10 cellular contexts compared by ENCODE assay signal in the genomic region with DNA sequence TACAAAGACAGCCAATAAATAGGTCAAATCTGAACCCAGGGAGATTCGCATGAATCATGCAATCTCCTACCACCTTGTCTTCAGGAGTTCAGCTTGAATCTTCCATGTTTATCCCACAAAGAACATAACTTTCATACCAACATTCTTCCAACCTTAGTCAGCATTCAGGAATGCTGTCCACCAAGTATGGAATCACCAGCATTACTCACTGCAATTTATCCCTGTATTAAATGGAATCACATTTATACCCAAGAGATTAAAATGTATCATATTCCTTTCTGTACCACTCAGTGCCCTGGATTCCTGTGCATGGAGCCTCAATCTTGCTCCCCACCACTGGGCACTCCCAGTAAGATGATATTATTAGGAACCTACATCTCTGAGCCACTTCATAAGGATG.
DNase-seq lines count a peak whose midpoint lies in the region; ATAC-seq, FAIRE-seq and TF ChIP-seq lines count a peak whose summit lies in the region.
"Had no signal": no experiment of that assay in that cellular context is flagged by ENCODE, and none has a peak within 500 bp of the region (broad histone marks: within the 10 kb centered on the region; RNA-seq: fewer than 3 reads in every experiment).

No MANE protein-coding gene starts in this region.

- H3K27me3 Mint-ChIP-seq in Caco-2 (ENCODE audit: insufficient read depth, unreplicated experiment) (no peaks in the 10 kb centered on the region), neural progenitor cell (ENCODE audit: insufficient read depth, low read depth) (peaks cover 5% of the 10 kb centered on the region)
- H3K27me3 Mint-ChIP-seq in CD4-positive, alpha-beta T cell, result peaks cover 4% of the 10 kb centered on the region
- peaks cover 2% of the 10 kb centered on the region for H3K27me3 Mint-ChIP-seq in activated naive CD8-positive, alpha-beta T cell treated with anti-CD3 and anti-CD28 coated beads, Interleukin-2, amount 50 U/mL, for 24 hours

- H3K4me3 Mint-ChIP-seq in Caco-2 (ENCODE audit: unreplicated experiment) (no peak overlapping the region), neural progenitor cell (no peak overlapping the region)
- H3K4me3 Mint-ChIP-seq in CD4-positive, alpha-beta T cell, result no peak overlapping the region
- H3K4me3 Mint-ChIP-seq in activated naive CD8-positive, alpha-beta T cell treated with anti-CD3 and anti-CD28 coated beads, Interleukin-2, amount 50 U/mL, for 24 hours, result no peak overlapping the region

- H3F3A ChIP-seq in neural progenitor cell (ENCODE audit: low read depth), result no peaks in the 10 kb centered on the region

- H3K9me3 ChIP-seq in Caco-2 (no peaks in the 10 kb centered on the region; the same call in 1 of the 2 replicates), esophagus muscularis mucosa (no peaks in the 10 kb centered on the region), neural progenitor cell (ENCODE audit: low read depth) (no peaks in the 10 kb centered on the region)
- no peaks in the 10 kb centered on the region for H3K9me3 ChIP-seq in CD4-positive, alpha-beta T cell (ENCODE audit: control insufficient read depth, low read length)
- H3K9me3 ChIP-seq: vagina had no signal

- no peaks in the 10 kb centered on the region for H3K27me3 ChIP-seq in Caco-2 (replicated peaks; ENCODE audit: control insufficient read depth, insufficient read depth, low read length)
- H3K27me3 ChIP-seq in esophagus muscularis mucosa, result no peaks in the 10 kb centered on the region
- H3K27me3 ChIP-seq in neural progenitor cell, result no peaks in the 10 kb centered on the region
- H3K27me3 ChIP-seq in CD4-positive, alpha-beta T cell (ENCODE audit: control insufficient read depth, insufficient read depth, low read length), result no peaks in the 10 kb centered on the region
- H3K27me3 ChIP-seq: vagina had no signal

- intact Hi-C loops in Caco-2 (cut with micrococcal nuclease; ENCODE audit: unreplicated experiment) (loop anchor here (1.0 kb wide), 1 partner anchor 11 kb away; no protein-coding TSS in a partner anchor), esophagus muscularis mucosa (cut with DNase I) (no loop called here)
- intact Hi-C loops in CD4-positive, alpha-beta T cell (cut with DNase I, micrococcal nuclease), result no loop called here

- H3K27ac ChIP-seq in esophagus muscularis mucosa (replicated peaks in 1 of 4), result peak overlapping the region; percentile 33 to 65 (median 60)
- H3K27ac ChIP-seq in neural progenitor cell, result no peak overlapping the region
- no peak overlapping the region for H3K27ac ChIP-seq in CD4-positive, alpha-beta T cell (ENCODE audit: low read depth, low read length)
- H3K27ac ChIP-seq: vagina had no signal

- H4K20me1 ChIP-seq in neural progenitor cell (ENCODE audit: low read depth), result no peaks in the 10 kb centered on the region

- H3K9me3 Mint-ChIP-seq in Caco-2 (ENCODE audit: unreplicated experiment) (peaks cover 19% of the 10 kb centered on the region), neural progenitor cell (no peaks in the 10 kb centered on the region)
- H3K9me3 Mint-ChIP-seq in CD4-positive, alpha-beta T cell, result no peaks in the 10 kb centered on the region
- H3K9me3 Mint-ChIP-seq in activated naive CD8-positive, alpha-beta T cell treated with anti-CD3 and anti-CD28 coated beads, Interleukin-2, amount 50 U/mL, for 24 hours, result no peaks in the 10 kb centered on the region

- H3K4me3 ChIP-seq in Caco-2 (ENCODE audit: low read depth, low read length), result no peak overlapping the region
- H3K4me3 ChIP-seq in esophagus muscularis mucosa, result no peak overlapping the region
- H3K4me3 ChIP-seq in neural progenitor cell, result no peak overlapping the region
- H3K4me3 ChIP-seq: vagina had no signal

- H3K4me1 Mint-ChIP-seq in Caco-2 (ENCODE audit: low read depth, unreplicated experiment), result peaks cover 22% of the 10 kb centered on the region
- peaks cover 10% of the 10 kb centered on the region for H3K4me1 Mint-ChIP-seq in neural progenitor cell
- H3K4me1 Mint-ChIP-seq in CD4-positive, alpha-beta T cell (ENCODE audit: low read depth), result no peaks in the 10 kb centered on the region
- no peaks in the 10 kb centered on the region for H3K4me1 Mint-ChIP-seq in activated naive CD8-positive, alpha-beta T cell treated with anti-CD3 and anti-CD28 coated beads, Interleukin-2, amount 50 U/mL, for 24 hours

- TF ChIP-seq CTCF in Caco-2 (IDR thresholded peaks at IDR 0.05; ENCODE audit: insufficient read depth in 1 of 2, low read depth in 1 of 2, low read length in 1 of 2, severe bottlenecking in 1 of 2, unreplicated experiment in 1 of 2) (no peak), esophagus muscularis mucosa (IDR thresholded peaks at IDR 0.05) (no peak), neural progenitor cell (IDR thresholded peaks at IDR 0.05) (no peak)
- TF ChIP-seq CTCF in CD4-positive, alpha-beta T cell (IDR thresholded peaks at IDR 0.05), result no peak

- H3K27ac Mint-ChIP-seq in Caco-2 (ENCODE audit: unreplicated experiment) (peak overlapping the region; percentile 97), neural progenitor cell (peak overlapping the region; percentile 10)
- no peak overlapping the region for H3K27ac Mint-ChIP-seq in CD4-positive, alpha-beta T cell
- no peak overlapping the region for H3K27ac Mint-ChIP-seq in activated naive CD8-positive, alpha-beta T cell treated with anti-CD3 and anti-CD28 coated beads, Interleukin-2, amount 50 U/mL, for 24 hours

- POLR2A ChIA-PET in Caco-2 (lab: Charles Lee), result no interaction called here
- POLR2A ChIA-PET in CD4-positive, alpha-beta T cell (lab: Charles Lee), result no interaction called here

- H2AFZ ChIP-seq in neural progenitor cell (replicated peaks), result no peak overlapping the region

- CTCF ChIA-PET in Caco-2 (lab: Charles Lee), result no interaction called here
- CTCF ChIA-PET in CD4-positive, alpha-beta T cell (lab: Charles Lee), result interaction anchor here (1.0 kb wide), 1 partner anchor 12 kb away, joined by 3 read pairs; no protein-coding TSS in a partner anchor

- no peak overlapping the region for H3K9ac ChIP-seq in neural progenitor cell

- H3K4me1 ChIP-seq in Caco-2 (peaks cover 54% of the 10 kb centered on the region), esophagus muscularis mucosa (peaks cover 0 to 33% (median 24%) of the 10 kb centered on the region in 4 donors), neural progenitor cell (peaks cover 39% of the 10 kb centered on the region)

- BruUV-seq in Caco-2 (replicated peaks; lab: Mats Ljungman, UMichigan), result no TSS peak

- no peak for TF ChIP-seq EP300 in esophagus muscularis mucosa (IDR thresholded peaks at IDR 0.05)

- H3K36me3 Mint-ChIP-seq in Caco-2 (ENCODE audit: insufficient read depth, unreplicated experiment) (peaks cover 7% of the 10 kb centered on the region), neural progenitor cell (peaks cover 5% of the 10 kb centered on the region)
- H3K36me3 Mint-ChIP-seq in CD4-positive, alpha-beta T cell (ENCODE audit: low read depth), result no peaks in the 10 kb centered on the region
- H3K36me3 Mint-ChIP-seq in activated naive CD8-positive, alpha-beta T cell treated with anti-CD3 and anti-CD28 coated beads, Interleukin-2, amount 50 U/mL, for 24 hours (ENCODE audit: low read depth), result no peaks in the 10 kb centered on the region

- no peak for TF ChIP-seq POLR2A in esophagus muscularis mucosa (IDR thresholded peaks at IDR 0.05; ENCODE audit: low read depth)

- ATAC-seq in CD4-positive, alpha-beta T cell (ENCODE audit: poor library complexity), result no peak
- no peak for ATAC-seq in GM18873 (IDR thresholded peaks at IDR 0.05; ENCODE audit: low FRiP score, unreplicated experiment)
- ATAC-seq in activated naive CD8-positive, alpha-beta T cell treated with anti-CD3 and anti-CD28 coated beads, Interleukin-2, amount 50 U/mL, for 24 hours, result no peak

- H3K36me3 ChIP-seq in Caco-2 (ENCODE audit: control insufficient read depth, insufficient read depth, low read length), result no peaks in the 10 kb centered on the region
- H3K36me3 ChIP-seq in esophagus muscularis mucosa, result no peaks in the 10 kb centered on the region
- no peaks in the 10 kb centered on the region for H3K36me3 ChIP-seq in neural progenitor cell
- H3K36me3 ChIP-seq: vagina had no signal

- FAIRE-seq in RCC 7860 (lab: Jason Lieb, UNC), result peak; percentile 99

- WGBS in esophagus muscularis mucosa, result 44% methylated on average over 1 of the region's 1 CpG

- H3K79me2 ChIP-seq in neural progenitor cell (ENCODE audit: low read depth), result peaks cover 88% of the 10 kb centered on the region

- H3K4me2 ChIP-seq in neural progenitor cell, result no peak overlapping the region

- DNase-seq in Caco-2, result peak; percentile 41 to 46
- DNase-seq in RCC 7860 (ENCODE audit: low spot score), result peak; percentile 98
- no peak for DNase-seq in esophagus muscularis mucosa (ENCODE audit: extremely low spot score)
- no peak for DNase-seq in neural progenitor cell (ENCODE audit: low spot score)
- no peak for DNase-seq in NCI-H2029 treated with DMSO at 0.1 percent for 48 hours (lab: John Stamatoyannopoulos, UW)
- no peak for DNase-seq in CD4-positive, alpha-beta T cell
- DNase-seq in activated naive CD8-positive, alpha-beta T cell treated with anti-CD3 and anti-CD28 coated beads, Interleukin-2, amount 50 U/mL, for 24 hours, result no peak
- DNase-seq: NCI-H2107 had no signal

Comparison
In these comparisons a context has a peak if more than half of its experiments do, and no peak if none do; other contexts are left out.
1. DNase-seq: peak in Caco-2 (2 of 2) and RCC 7860 (single experiment); none in esophagus muscularis mucosa (single experiment), neural progenitor cell (single experiment), NCI-H2029 treated with DMSO at 0.1 percent for 48 hours (single experiment), CD4-positive, alpha-beta T cell (0 of 10) and activated naive CD8-positive, alpha-beta T cell treated with anti-CD3 and anti-CD28 coated beads, Interleukin-2, amount 50 U/mL, for 24 hours (single experiment).
2. H3K27ac Mint-ChIP-seq: peak in Caco-2 (single experiment) and neural progenitor cell (single experiment); none in CD4-positive, alpha-beta T cell (single experiment) and activated naive CD8-positive, alpha-beta T cell treated with anti-CD3 and anti-CD28 coated beads, Interleukin-2, amount 50 U/mL, for 24 hours (single experiment).
3. H3K27ac ChIP-seq: peak in esophagus muscularis mucosa (4 of 4); none in neural progenitor cell (single experiment) and CD4-positive, alpha-beta T cell (single experiment).